In the genomic region with DNA sequence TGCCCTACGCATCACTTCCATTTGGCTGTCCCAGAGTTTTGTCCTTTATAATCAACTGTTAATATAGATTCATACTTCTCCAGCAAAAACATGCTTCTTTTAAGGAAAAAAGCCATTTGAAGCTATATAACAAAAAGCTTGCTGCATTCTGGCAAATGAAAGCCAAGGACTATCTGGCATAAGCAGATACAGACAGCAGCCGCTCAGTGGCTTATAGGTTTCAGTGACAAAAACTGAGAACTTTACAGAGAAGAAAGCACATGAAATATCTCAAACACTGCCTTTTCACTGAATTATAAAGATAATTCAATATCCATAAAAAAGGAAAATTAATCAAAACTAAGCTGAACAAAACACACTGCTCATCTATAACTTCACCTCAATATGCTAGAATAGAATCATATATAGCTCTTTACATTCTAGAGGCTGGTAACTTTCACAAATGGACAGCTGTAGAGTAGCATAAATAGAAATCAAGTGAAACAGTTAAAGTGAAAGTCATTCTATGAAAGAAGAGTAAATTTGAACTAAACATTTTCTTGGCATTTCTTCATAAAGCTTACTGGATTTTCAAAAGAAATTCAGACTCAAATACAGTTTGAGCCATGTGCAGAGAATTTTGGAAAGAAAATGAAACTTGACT, we compare ENCODE assay signal across 16 cellular contexts. TPM values are rescaled to one million over a fixed set of nuclear protein-coding genes. Genes with fewer than 3 reads are reported as not detected.
A peak's percentile ranks its signal among the peaks of the same experiment; 100 is the strongest.
DNase-seq lines count a peak whose midpoint lies in the region; ATAC-seq and TF ChIP-seq lines count a peak whose summit lies in the region.
"Had no signal": no experiment of that assay in that cellular context is flagged by ENCODE, and none has a peak within 500 bp of the region (broad histone marks: within the 10 kb centered on the region; RNA-seq: fewer than 3 reads in every experiment).

No MANE protein-coding gene starts in this region.

- H3K4me1 Mint-ChIP-seq in MCF 10A (ENCODE audit: insufficient read depth, unreplicated experiment) = peaks cover 36% of the 10 kb centered on the region

- peaks cover 0 to 3% (median 0%) of the 10 kb centered on the region in 12 donors for H3K9me3 ChIP-seq in heart left ventricle
- H3K9me3 ChIP-seq in right cardiac atrium (ENCODE audit: control insufficient read depth, low read length) = no peaks in the 10 kb centered on the region
- no peaks in the 10 kb centered on the region for H3K9me3 ChIP-seq in left lung
- H3K9me3 ChIP-seq in upper lobe of left lung = no peaks in the 10 kb centered on the region
- H3K9me3 ChIP-seq: tibial nerve had no signal

- intact Hi-C loops in heart left ventricle (cut with DNase I) = loop anchor here in 1 of 10 donors (5.0 kb wide), 1 partner anchor 41 kb away; no protein-coding TSS in a partner anchor
- intact Hi-C loops in right cardiac atrium (cut with DNase I) = loop anchor here in 1 of 4 donors (10.0 kb wide), 1 partner anchor 54 kb away; no protein-coding TSS in a partner anchor
- intact Hi-C loops in MCF 10A (cut with micrococcal nuclease) = no loop called here
- intact Hi-C loops in left lung (cut with DNase I) = no loop called here

- peak overlapping the region in 10 of 12 donors; percentile 2 to 53 (median 30) for H3K27ac ChIP-seq in heart left ventricle
- no peak overlapping the region for H3K27ac ChIP-seq in right cardiac atrium (ENCODE audit: low read length)
- H3K27ac ChIP-seq in left lung = peak overlapping the region; percentile 16 to 69
- peak overlapping the region; percentile 0 to 76 (median 46) for H3K27ac ChIP-seq in upper lobe of left lung

- ATAC-seq in heart left ventricle = no peak
- no peak for ATAC-seq in right cardiac atrium
- no peak for ATAC-seq in left lung
- ATAC-seq in upper lobe of left lung (ENCODE audit: low FRiP score in 2 of 2) = no peak
- no peak for ATAC-seq in GM19467 (IDR thresholded peaks at IDR 0.05; ENCODE audit: unreplicated experiment)

- H3K4me3 ChIP-seq in heart left ventricle (peak overlapping the region in 4 of 12 donors; percentile 2 to 32 (median 8)), right cardiac atrium (ENCODE audit: low read length) (no peak overlapping the region), left lung (no peak overlapping the region), upper lobe of left lung (no peak overlapping the region)
- H3K4me3 ChIP-seq: tibial nerve had no signal

- H3K27me3 ChIP-seq in heart left ventricle (no peaks in the 10 kb centered on the region), right cardiac atrium (ENCODE audit: control insufficient read depth, insufficient read depth) (no peaks in the 10 kb centered on the region), left lung (no peaks in the 10 kb centered on the region), upper lobe of left lung (no peaks in the 10 kb centered on the region)
- H3K27me3 ChIP-seq: tibial nerve had no signal

- H3K4me1 ChIP-seq in heart left ventricle (peaks cover 0 to 41% (median 17%) of the 10 kb centered on the region in 12 donors), right cardiac atrium (ENCODE audit: control insufficient read depth, insufficient read depth, low read length) (peaks cover 3% of the 10 kb centered on the region), left lung (peaks cover 0 to 15% of the 10 kb centered on the region in 2 donors), upper lobe of left lung (peaks cover 9 to 18% (median 15%) of the 10 kb centered on the region in 4 donors)

- WGBS in heart left ventricle, 4 donors = 49 to 87% (median 74%) methylated on average over 2 of the region's 2 CpGs
- WGBS in right cardiac atrium = 67% methylated on average over 2 of the region's 2 CpGs
- 83 to 85% methylated on average over 2 of the region's 2 CpGs for WGBS in upper lobe of left lung, 2 donors

- H3K4me3 Mint-ChIP-seq in MCF 10A (ENCODE audit: unreplicated experiment) = peak overlapping the region; percentile 44

- TF ChIP-seq POLR2A in heart left ventricle (IDR thresholded peaks at IDR 0.05) = no peak
- TF ChIP-seq POLR2A in upper lobe of left lung (IDR thresholded peaks at IDR 0.05) = no peak

- TF ChIP-seq CTCF in heart left ventricle (IDR thresholded peaks at IDR 0.05) (no peak), MCF 10A (IDR thresholded peaks at IDR 0.05; ENCODE audit: unreplicated experiment) (no peak), left lung (IDR thresholded peaks at IDR 0.05) (no peak), upper lobe of left lung (IDR thresholded peaks at IDR 0.05) (no peak)

- no peak for TF ChIP-seq EP300 in upper lobe of left lung (IDR thresholded peaks at IDR 0.05)

- H3K27ac Mint-ChIP-seq in MCF 10A (ENCODE audit: low read depth, unreplicated experiment) = peak overlapping the region; percentile 70

- BruUV-seq in MCF 10A (replicated peaks; lab: Mats Ljungman, UMichigan) = no TSS peak

- no peaks in the 10 kb centered on the region for H3K27me3 Mint-ChIP-seq in MCF 10A (ENCODE audit: insufficient read depth, unreplicated experiment)

- DNase-seq in heart left ventricle (no peak), right cardiac atrium (no peak), MCF 10A (ENCODE audit: unreplicated experiment) (no peak), left lung (no peak), upper lobe of left lung (no peak), epidermal melanocyte (ENCODE audit: insufficient read length, low spot score) (no peak), NCI-H1417 treated with DMSO at 0.1 percent for 48 hours (lab: John Stamatoyannopoulos, UW) (no peak)
- DNase-seq: activated CD4-positive, alpha-beta T cell treated with anti-CD3 and anti-CD28 coated beads, Interleukin-2, amount 50 U/mL, for 48 hours; activated naive CD4-positive, alpha-beta T cell treated with anti-CD3 and anti-CD28 coated beads, Interleukin-2, amount 50 U/mL, for 16 hours; cortex of kidney; hypothalamus; Karpas-422; midbrain; NCI-H2107 had no signal

- POLR2A ChIA-PET in MCF 10A (lab: Yijun Ruan, JAX) = interaction anchor here (0.7 to 10.3 kb wide), 31 partner anchors 9 to 1236 kb away, joined by 3 to 175 read pairs (median 4); a partner anchor contains a TSS

- no peaks in the 10 kb centered on the region for H3K9me3 Mint-ChIP-seq in MCF 10A (ENCODE audit: unreplicated experiment)

- CTCF ChIA-PET in MCF 10A (lab: Yijun Ruan, JAX) = interaction anchor here (0.6 to 2.6 kb wide), 10 partner anchors 10 to 136 kb away, joined by 3 to 13 read pairs (median 4); no protein-coding TSS in a partner anchor

- H3K36me3 Mint-ChIP-seq in MCF 10A (ENCODE audit: insufficient read depth, unreplicated experiment) = no peaks in the 10 kb centered on the region

- H3K36me3 ChIP-seq in heart left ventricle (no peaks in the 10 kb centered on the region), left lung (no peaks in the 10 kb centered on the region), upper lobe of left lung (no peaks in the 10 kb centered on the region)
- H3K36me3 ChIP-seq: tibial nerve had no signal

RNA-seq across cellular contexts. Expression of a gene that starts 19.6 kb away (rescaled TPM):
- total RNA-seq in heart left ventricle (10 to 100 TPM; 26.3 to 33.8 (median 30.8) TPM), right cardiac atrium (10 to 100 TPM; 34.6 to 38.0 (median 36.8) TPM), MCF 10A (2022) (88.8 and 102 TPM in 2 replicates), left lung (10 to 100 TPM; 35.8 to 36.1 TPM), upper lobe of left lung (10 to 100 TPM; 27.8 to 76.1 (median 33.1) TPM)
- polyA plus RNA-seq in heart left ventricle (10 to 100 TPM in 1 of 2 donors, 1 to 10 TPM in 1; 9.8 to 15.7 TPM), right cardiac atrium (12.9 TPM)
